17 cellular contexts compared by ENCODE assay signal in genomic region chr3:149058199-149058598, GRCh38. TPM values are rescaled to one million over a fixed set of nuclear protein-coding genes. Genes with fewer than 3 reads are reported as not detected.
DNase-seq lines count a peak whose midpoint lies in the region; ATAC-seq, FAIRE-seq and TF ChIP-seq lines count a peak whose summit lies in the region.
"Had no signal": no experiment of that assay in that cellular context is flagged by ENCODE, and none has a peak within 500 bp of the region (broad histone marks: within the 10 kb centered on the region; RNA-seq: fewer than 3 reads in every experiment).

No MANE protein-coding gene starts in this region.

- 91% methylated on average over 1 of the region's 1 CpG for WGBS in HepG2 (ENCODE audit: low lambda C conversion rate)
- WGBS in right lobe of liver (ENCODE audit: insufficient coverage, low coverage, low lambda C conversion rate, missing lambda C conversion rate) = 86% methylated on average over 1 of the region's 1 CpG
- no CpG with 5 or more reads among the region's 1 CpG for WGBS in IMR-90 (ENCODE audit: extremely low coverage in 2 of 2, insufficient read length in 1 of 2), 2 experiments

- H4K8ac ChIP-seq in IMR-90 (ENCODE audit: low read depth in 2 of 2, low read length in 2 of 2) = no peak overlapping the region

- no peak for FAIRE-seq in HepG2 (lab: Jason Lieb, UNC)
- FAIRE-seq: GM12891 had no signal

- H3K9me1 ChIP-seq in IMR-90 (ENCODE audit: insufficient read depth, low read length) = no peaks in the 10 kb centered on the region; the same call in 1 of the 2 replicates

- H3K14ac ChIP-seq in IMR-90 (replicated peaks; ENCODE audit: low read depth, low read length) = no peak overlapping the region

- no peak overlapping the region for H2BK20ac ChIP-seq in IMR-90 (ENCODE audit: low read depth, low read length)

- no peak for TF ChIP-seq EP300 in HepG2 (IDR thresholded peaks at IDR 0.05; ENCODE audit: low read depth in 2 of 2, low read length in 2 of 2)
- TF ChIP-seq EP300 in HepG2 (CRISPR knock-in tag; IDR thresholded peaks at IDR 0.05; ENCODE audit: borderline replicate concordance) = no peak

- dilution Hi-C loops in IMR-90 (cut with HindIII; ENCODE audit: low sequenced_read_pairs, unreplicated experiment) = no loop called here

- no peak overlapping the region for H3K4ac ChIP-seq in IMR-90 (ENCODE audit: low read depth, low read length)

- no peak overlapping the region for H4K91ac ChIP-seq in IMR-90 (ENCODE audit: insufficient read depth, low read depth, low read length)

- no peak overlapping the region for H3K4me3 Mint-ChIP-seq in activated T-helper 2 cell treated with anti-CD3 and anti-CD28 coated beads, Interferon-gamma antibody, Interleukin-2, Interleukin-4, amounts not matched to agents 10 μg/mL and 5 μg/mL and 100 μg/mL, durations not matched to agents 14 hours and 24 hours and 36 hours (ENCODE audit: low read depth)
- H3K4me3 Mint-ChIP-seq: CD8-positive, alpha-beta memory T cell had no signal

- H4K20me1 ChIP-seq in HepG2 (ENCODE audit: insufficient read depth, low read length) = no peaks in the 10 kb centered on the region
- no peaks in the 10 kb centered on the region for H4K20me1 ChIP-seq in IMR-90 (ENCODE audit: insufficient read depth, low read length)
- H4K20me1 ChIP-seq: BLaER1 had no signal

- H3K4me2 ChIP-seq in HepG2 (ENCODE audit: low read depth, low read length) = no peak overlapping the region
- no peak overlapping the region for H3K4me2 ChIP-seq in IMR-90 (ENCODE audit: low read depth, low read length)
- H3K4me2 ChIP-seq: BLaER1 had no signal

- TF ChIP-seq CTCF in HepG2 (CRISPR knock-in tag; IDR thresholded peaks at IDR 0.05) = no peak
- TF ChIP-seq CTCF in right lobe of liver (IDR thresholded peaks at IDR 0.05) = no peak
- no peak for TF ChIP-seq CTCF in IMR-90 (conservative IDR thresholded peaks at IDR 0.05; ENCODE audit: low read depth, low read length)

- DNase-seq in HepG2 (ENCODE audit: low spot score) (no peak), right lobe of liver (no peak), IMR-90 (no peak), hepatic stellate cell (ENCODE audit: low spot score) (no peak), cerebellum (ENCODE audit: low spot score) (no peak), mesenteric fat pad (ENCODE audit: low spot score) (no peak)
- no peak for DNase-seq in activated T-helper 2 cell treated with anti-CD3 and anti-CD28 coated beads, Interferon-gamma antibody, Interleukin-2, Interleukin-4, amounts not matched to agents 10 μg/mL and 5 μg/mL and 100 μg/mL, durations not matched to agents 14 hours and 24 hours and 36 hours (ENCODE audit: low spot score)
- DNase-seq: AML-193; Caco-2; CD8-positive, alpha-beta memory T cell; DMS53; Kasumi-1 had no signal

- no peaks in the 10 kb centered on the region for H3K9me3 ChIP-seq in HepG2 (ENCODE audit: low read length)
- H3K9me3 ChIP-seq in right lobe of liver = no peaks in the 10 kb centered on the region
- no peaks in the 10 kb centered on the region for H3K9me3 ChIP-seq in IMR-90 (ENCODE audit: control insufficient read depth, insufficient read depth, low read length)
- H3K9me3 ChIP-seq: BLaER1, Caco-2 had no signal

- peak overlapping the region; percentile 28 for H3K27ac Mint-ChIP-seq in activated T-helper 2 cell treated with anti-CD3 and anti-CD28 coated beads, Interferon-gamma antibody, Interleukin-2, Interleukin-4, amounts not matched to agents 10 μg/mL and 5 μg/mL and 100 μg/mL, durations not matched to agents 14 hours and 24 hours and 36 hours

- peaks cover 12% of the 10 kb centered on the region for H3K4me1 Mint-ChIP-seq in activated T-helper 2 cell treated with anti-CD3 and anti-CD28 coated beads, Interferon-gamma antibody, Interleukin-2, Interleukin-4, amounts not matched to agents 10 μg/mL and 5 μg/mL and 100 μg/mL, durations not matched to agents 14 hours and 24 hours and 36 hours (ENCODE audit: low read depth)
- H3K4me1 Mint-ChIP-seq: CD8-positive, alpha-beta memory T cell had no signal

- H3K36me3 ChIP-seq in HepG2 (replicated peaks in 1 of 2; ENCODE audit: control insufficient read depth in 1 of 2, insufficient read depth in 2 of 2, low read length in 2 of 2) (peaks cover 0 to 35% of the 10 kb centered on the region in 2 experiments), right lobe of liver (peaks cover 0 to 12% (median 2%) of the 10 kb centered on the region in 4 donors), IMR-90 (ENCODE audit: control insufficient read depth, insufficient read depth, low read length) (peaks cover 16% of the 10 kb centered on the region)

- H2AFZ ChIP-seq in HepG2 (ENCODE audit: low read length) = no peak overlapping the region
- H2AFZ ChIP-seq in IMR-90 (replicated peaks; ENCODE audit: low read length, poor library complexity) = no peak overlapping the region

- TF ChIP-seq RAD21 in HepG2 (CRISPR knock-in tag; IDR thresholded peaks at IDR 0.05) (no peak), IMR-90 (IDR thresholded peaks at IDR 0.05; ENCODE audit: low read length) (no peak)

- H3K27me3 ChIP-seq in HepG2 (ENCODE audit: control insufficient read depth in 1 of 2, insufficient read depth in 2 of 2, low read length in 2 of 2) (no peaks in the 10 kb centered on the region), right lobe of liver (no peaks in the 10 kb centered on the region), IMR-90 (ENCODE audit: control insufficient read depth, insufficient read depth, low read length) (no peaks in the 10 kb centered on the region)
- H3K27me3 ChIP-seq: BLaER1 had no signal

- no peak overlapping the region for H2BK5ac ChIP-seq in IMR-90 (ENCODE audit: low read depth, low read length, poor library complexity, severe bottlenecking)

- H2AK5ac ChIP-seq in IMR-90 (ENCODE audit: low read depth, low read length) = no peak overlapping the region

- H3K27ac ChIP-seq in HepG2 (ENCODE audit: extremely low read length, insufficient read depth, low read length) (no peak overlapping the region), right lobe of liver (no peak overlapping the region), IMR-90 (ENCODE audit: insufficient read depth, low read length) (no peak overlapping the region)
- H3K27ac ChIP-seq: 22Rv1, BLaER1 had no signal

- H2BK120ac ChIP-seq in IMR-90 (ENCODE audit: low read depth, low read length) = no peak overlapping the region

- H4K5ac ChIP-seq in IMR-90 (ENCODE audit: low read depth, low read length) = no peak overlapping the region

- no peak overlapping the region for H3K56ac ChIP-seq in IMR-90 (ENCODE audit: extremely low read depth, insufficient read depth, low read length)

- CTCF ChIA-PET in HepG2 (lab: Yijun Ruan, JAX; ENCODE audit: low intra/inter-chr PET ratio, low total read pairs) (no interaction called here), IMR-90 (lab: Yijun Ruan, JAX) (interaction anchor here (0.6 kb wide), 1 partner anchor 9 kb away, joined by 3 read pairs; no protein-coding TSS in a partner anchor)

- H3K4me3 ChIP-seq in HepG2 (replicated peaks in 1 of 3; ENCODE audit: insufficient read depth in 1 of 3, low read depth in 2 of 3, low read length in 3 of 3) (no peak overlapping the region), right lobe of liver (no peak overlapping the region), IMR-90 (ENCODE audit: insufficient read depth, low read depth, low read length) (no peak overlapping the region)
- H3K4me3 ChIP-seq: BLaER1 had no signal

- H3K79me1 ChIP-seq in IMR-90 (ENCODE audit: low read depth in 1 of 2, low read length in 2 of 2) = 0 out of 4 replicates have a peak, but pooled peaks cover 0 to 2% of the 10 kb centered on the region in 2 experiments

- no peaks in the 10 kb centered on the region for H3K79me2 ChIP-seq in HepG2 (ENCODE audit: insufficient read depth, low read length)

- intact Hi-C loops in HepG2 (cut with micrococcal nuclease; ENCODE audit: unreplicated experiment) (no loop called here), right lobe of liver (cut with DNase I) (no loop called here), IMR-90 (cut with micrococcal nuclease) (no loop called here)
- intact Hi-C loops in activated T-helper 2 cell treated with anti-CD3 and anti-CD28 coated beads, Interferon-gamma antibody, Interleukin-2, Interleukin-4, amounts not matched to agents 10 μg/mL and 5 μg/mL and 100 μg/mL, durations not matched to agents 14 hours and 24 hours and 36 hours (cut with micrococcal nuclease) = no loop called here

- ATAC-seq in HepG2 (no peak), right lobe of liver (no peak), IMR-90 (ENCODE audit: low read depth) (no peak)
- ATAC-seq: HCT116 had no signal

- no peak overlapping the region for H2BK15ac ChIP-seq in IMR-90 (ENCODE audit: low read depth, low read length)

- in situ Hi-C loops in HepG2 (cut with HindIII; ENCODE audit: extremely low pct_ligation_motif_present, low pct_unique_long_range_greater_than_20kb) = no loop called here
- in situ Hi-C loops in IMR-90 (cut with MboI; ENCODE audit: low sequenced_read_pairs) = no loop called here

- no peaks in the 10 kb centered on the region for H3K27me3 Mint-ChIP-seq in activated T-helper 2 cell treated with anti-CD3 and anti-CD28 coated beads, Interferon-gamma antibody, Interleukin-2, Interleukin-4, amounts not matched to agents 10 μg/mL and 5 μg/mL and 100 μg/mL, durations not matched to agents 14 hours and 24 hours and 36 hours (ENCODE audit: low read depth)
- H3K27me3 Mint-ChIP-seq: CD8-positive, alpha-beta memory T cell had no signal

- H3K18ac ChIP-seq in IMR-90 (ENCODE audit: low read depth, low read length) = no peak overlapping the region

- H3K4me1 ChIP-seq in HepG2 (ENCODE audit: insufficient read depth, low read length) (no peaks in the 10 kb centered on the region), right lobe of liver (no peaks in the 10 kb centered on the region), IMR-90 (ENCODE audit: control insufficient read depth, insufficient read depth, low read length) (no peaks in the 10 kb centered on the region; the same call in 1 of the 2 replicates)
- H3K4me1 ChIP-seq: BLaER1, Caco-2 had no signal

- no peak for TF ChIP-seq POLR2A in HepG2 (IDR thresholded peaks at IDR 0.05; ENCODE audit: insufficient read depth in 1 of 2, low read depth in 2 of 2, low read length in 2 of 2)
- no peak for TF ChIP-seq POLR2A in right lobe of liver (IDR thresholded peaks at IDR 0.05)
- no peak for TF ChIP-seq POLR2A in IMR-90 (IDR thresholded peaks at IDR 0.05; ENCODE audit: low read depth, low read length)

- BruUV-seq in HepG2 (replicated peaks; lab: Mats Ljungman, UMichigan) (no TSS peak), IMR-90 (replicated peaks; lab: Mats Ljungman, UMichigan) (no TSS peak)

- H3K36me3 Mint-ChIP-seq in activated T-helper 2 cell treated with anti-CD3 and anti-CD28 coated beads, Interferon-gamma antibody, Interleukin-2, Interleukin-4, amounts not matched to agents 10 μg/mL and 5 μg/mL and 100 μg/mL, durations not matched to agents 14 hours and 24 hours and 36 hours (ENCODE audit: low read depth) = peaks cover 60% of the 10 kb centered on the region

- H3K9ac ChIP-seq in HepG2 (ENCODE audit: insufficient read depth, low read depth, low read length) (no peak overlapping the region), IMR-90 (ENCODE audit: low read depth, low read length) (no peak overlapping the region)
- H3K9ac ChIP-seq: BLaER1 had no signal

- no peak overlapping the region for H2AK9ac ChIP-seq in IMR-90 (replicated peaks; ENCODE audit: low read depth, low read length, poor library complexity)

- POLR2A ChIA-PET in HepG2 (lab: Yijun Ruan, JAX) (no interaction called here), IMR-90 (lab: Charles Lee; ENCODE audit: unreplicated experiment) (no interaction called here)

- H3K9me3 Mint-ChIP-seq in activated T-helper 2 cell treated with anti-CD3 and anti-CD28 coated beads, Interferon-gamma antibody, Interleukin-2, Interleukin-4, amounts not matched to agents 10 μg/mL and 5 μg/mL and 100 μg/mL, durations not matched to agents 14 hours and 24 hours and 36 hours = peaks cover 11% of the 10 kb centered on the region
- H3K9me3 Mint-ChIP-seq: CD8-positive, alpha-beta memory T cell had no signal

- no peak overlapping the region for H3K23ac ChIP-seq in IMR-90 (ENCODE audit: low read depth, low read length)

RNA-seq across cellular contexts. Expression of gene HLTF, which starts 28.1 kb away (rescaled TPM):
- total RNA-seq in HepG2 (2016; rRNA removed; fragmentation: Illumina TruSeq; extraction: Trizol) = 22.9 and 39.8 TPM in 2 replicates
- 2.1 and 3.1 TPM in 2 replicates for total RNA-seq in HepG2 (2016; cell fraction: cytosol; rRNA removed; fragmentation: Illumina TruSeq; extraction: Trizol; ENCODE audit: low read depth)
- total RNA-seq in HepG2 (2016; cell fraction: insoluble cytoplasmic fraction; rRNA removed; fragmentation: Illumina TruSeq; extraction: Trizol) = 22.9 and 39.1 TPM in 2 replicates
- 3.9 and 4.4 TPM in 2 replicates for total RNA-seq in HepG2 (2016; cell fraction: membrane; rRNA removed; fragmentation: Illumina TruSeq; extraction: Trizol)
- 22.1 and 23.0 TPM in 2 replicates for total RNA-seq in HepG2 (2016; cell fraction: nucleus; rRNA removed; fragmentation: Illumina TruSeq; extraction: Trizol)
- polyA plus RNA-seq in HepG2 (2011; rRNA removed) = 8.4 and 12.0 TPM in 2 replicates
- polyA plus RNA-seq in HepG2 (2011; cell fraction: cytosol; rRNA removed) = 3.7 and 5.6 TPM in 2 replicates
- 8.3 and 10.1 TPM in 2 replicates for polyA plus RNA-seq in HepG2 (2011; cell fraction: nucleus; rRNA removed)
- polyA plus RNA-seq in HepG2 (2012) = 11.4 and 13.4 TPM in 2 replicates
- 0.24 and 0.36 TPM in 2 replicates for polyA plus RNA-seq in HepG2 (2016; cell fraction: cytosol; fragmentation: Illumina TruSeq; extraction: Trizol; ENCODE audit: low read depth)
- polyA plus RNA-seq in HepG2 (2016; cell fraction: insoluble cytoplasmic fraction; fragmentation: Illumina TruSeq; extraction: Trizol; ENCODE audit: low read depth) = 18.8 and 19.2 TPM in 2 replicates
- polyA plus RNA-seq in HepG2 (2016; cell fraction: membrane; fragmentation: Illumina TruSeq; extraction: Trizol; ENCODE audit: low read depth) = 0.94 and 1.2 TPM in 2 replicates
- polyA plus RNA-seq in HepG2 (2016; cell fraction: nucleus; fragmentation: Illumina TruSeq; extraction: Trizol; ENCODE audit: insufficient read depth, low read depth) = 19.3 and 20.9 TPM in 2 replicates
- 10.1 and 40.5 TPM in 2 replicates for polyA minus RNA-seq in HepG2 (2011; rRNA and poly(A)+ RNA removed; ENCODE audit: low replicate concordance)
- 15.8 and 18.4 TPM in 2 replicates for polyA minus RNA-seq in HepG2 (2011; cell fraction: cytosol; rRNA and poly(A)+ RNA removed)
- 31.4 and 39.4 TPM in 2 replicates for polyA minus RNA-seq in HepG2 (2011; cell fraction: nucleus; rRNA and poly(A)+ RNA removed)
- total RNA-seq in right lobe of liver = 10 to 100 TPM; 10.5 to 14.6 (median 12.3) TPM
- 39.1 and 48.0 TPM in 2 replicates for total RNA-seq in IMR-90 (2012; rRNA removed)
- polyA plus RNA-seq in IMR-90 (2012; rRNA removed) = 10.5 and 12.6 TPM in 2 replicates
- 6.1 and 8.6 TPM in 2 replicates for polyA plus RNA-seq in IMR-90 (2012; cell fraction: cytosol; rRNA removed)
- polyA plus RNA-seq in IMR-90 (2012; cell fraction: nucleus; rRNA removed; ENCODE audit: low replicate concordance) = 8.2 and 18.6 TPM in 2 replicates
- 20.8 and 23.9 TPM in 2 replicates for total RNA-seq in activated T-helper 2 cell treated with anti-CD3 and anti-CD28 coated beads, Interferon-gamma antibody, Interleukin-2, Interleukin-4, amounts not matched to agents 10 μg/mL and 5 μg/mL and 100 μg/mL, durations not matched to agents 14 hours and 24 hours and 36 hours
- total RNA-seq in cerebellum = 99.1 TPM
- total RNA-seq in mesenteric fat pad = 20.2 TPM
- total RNA-seq: HT-29 had no signal
